1 cellular context compared by ENCODE assay signal in genomic region chr17:28726912-28727726, GRCh38.
A peak's percentile ranks its signal among the peaks of the same experiment; 100 is the strongest.
TF ChIP-seq lines count a peak whose summit lies in the region.

No MANE protein-coding gene starts in this region.

TF ChIP-seq in HepG2, 621 proteins besides CTCF, POLR2A, EP300 and RAD21 (continued from another document and continues in another):
- TF ChIP-seq THAP11 (CRISPR knock-in tag; IDR thresholded peaks at IDR 0.05) (peak; percentile 80), ONECUT2 (CRISPR knock-in tag; IDR thresholded peaks at IDR 0.05) (no peak), ZNF354B (CRISPR knock-in tag; IDR thresholded peaks at IDR 0.05) (no peak), ZSCAN21 (CRISPR knock-in tag; IDR thresholded peaks at IDR 0.05; ENCODE audit: borderline replicate concordance) (no peak), LRRFIP1 (CRISPR knock-in tag; conservative IDR thresholded peaks at IDR 0.05) (no peak), ARID5B (CRISPR knock-in tag; IDR thresholded peaks at IDR 0.05) (no peak; the same call in 1 of the 2 replicates), MLLT10 (CRISPR knock-in tag; IDR thresholded peaks at IDR 0.05) (no peak), CEBPZ (IDR thresholded peaks at IDR 0.05; ENCODE audit: low read length) (no peak), MXD3 (CRISPR knock-in tag; IDR thresholded peaks at IDR 0.05) (no peak; the same call in 1 of the 2 replicates), ZNF12 (CRISPR knock-in tag; IDR thresholded peaks at IDR 0.05) (no peak), IRF1 (CRISPR knock-in tag; IDR thresholded peaks at IDR 0.05; ENCODE audit: low read depth) (0 out of 2 replicates have a peak, but pooled peaks have one; percentile 21), ZNF800 (CRISPR knock-in tag; IDR thresholded peaks at IDR 0.05) (peak; percentile 75; the same call in 1 of the 2 replicates), NFYC (CRISPR knock-in tag; IDR thresholded peaks at IDR 0.05) (no peak), KMT2B (CRISPR knock-in tag; IDR thresholded peaks at IDR 0.05) (peak; percentile 57), ZBED4 (CRISPR knock-in tag; IDR thresholded peaks at IDR 0.05; ENCODE audit: borderline replicate concordance) (no peak), ZNF253 (CRISPR knock-in tag; IDR thresholded peaks at IDR 0.05; ENCODE audit: borderline replicate concordance) (peak; percentile 0; the same call in 1 of the 2 replicates), ZNF432 (CRISPR knock-in tag; IDR thresholded peaks at IDR 0.05; ENCODE audit: borderline replicate concordance) (no peak), MZF1 (CRISPR knock-in tag; IDR thresholded peaks at IDR 0.05; ENCODE audit: borderline replicate concordance) (0 out of 2 replicates have a peak, but pooled peaks have one; percentile 19), NR2F6 (IDR thresholded peaks at IDR 0.05) (no peak), NR2F6 (CRISPR knock-in tag; IDR thresholded peaks at IDR 0.05) (peak; percentile 12; the same call in 1 of the 2 replicates), NR0B2 (CRISPR knock-in tag; IDR thresholded peaks at IDR 0.05) (peak; percentile 48; the same call in 1 of the 2 replicates), SMAD1 (CRISPR knock-in tag; IDR thresholded peaks at IDR 0.05; ENCODE audit: borderline replicate concordance, low read depth) (no peak), MXD1 (CRISPR knock-in tag; IDR thresholded peaks at IDR 0.05) (peak; percentile 51), ZBTB26 (CRISPR knock-in tag; IDR thresholded peaks at IDR 0.05; ENCODE audit: borderline replicate concordance) (no peak), ZNF572 (CRISPR knock-in tag; IDR thresholded peaks at IDR 0.05) (0 out of 2 replicates have a peak, but pooled peaks have one; percentile 18), PLSCR1 (CRISPR knock-in tag; IDR thresholded peaks at IDR 0.05; ENCODE audit: borderline replicate concordance) (no peak), U2AF1 (optimal IDR thresholded peaks at IDR 0.05; ENCODE audit: low read depth, low read length) (no peak), ZNF512 (CRISPR knock-in tag; IDR thresholded peaks at IDR 0.05) (no peak)
